In genomic region chr5:134444941-134445471, GRCh38 we compare ENCODE assay signal across 2 cellular contexts.
TF ChIP-seq lines count a peak whose summit lies in the region.

No MANE protein-coding gene starts in this region.

TF ChIP-seq in IMR-90, 13 proteins besides CTCF, POLR2A, EP300 and RAD21:
- TF ChIP-seq CEBPB (IDR thresholded peaks at IDR 0.05; ENCODE audit: low read depth, low read length) (no peak), MAZ (IDR thresholded peaks at IDR 0.05; ENCODE audit: borderline replicate concordance, low read depth, low read length) (no peak), RCOR1 (IDR thresholded peaks at IDR 0.05; ENCODE audit: insufficient replicate concordance, low read length) (no peak), MAFK (IDR thresholded peaks at IDR 0.05; ENCODE audit: low read depth, low read length) (no peak), ELK1 (IDR thresholded peaks at IDR 0.05; ENCODE audit: borderline replicate concordance, low read depth, low read length) (no peak), FOS (IDR thresholded peaks at IDR 0.05; ENCODE audit: low read depth, low read length) (no peak), MXI1 (IDR thresholded peaks at IDR 0.05; ENCODE audit: borderline replicate concordance, low read depth, low read length) (no peak)

TF ChIP-seq in H1, 55 proteins besides CTCF, POLR2A, EP300 and RAD21:
- TF ChIP-seq SRF (IDR thresholded peaks at IDR 0.05; ENCODE audit: low read depth, low read length): no peak
- TF ChIP-seq KDM1A (IDR thresholded peaks at IDR 0.05; ENCODE audit: borderline replicate concordance, low read length): peak; percentile 87; the same call in 1 of the 2 replicates
- peak; percentile 31; the same call in 1 of the 2 replicates for TF ChIP-seq MAX (IDR thresholded peaks at IDR 0.05)
TF ChIP-seq in H1: peak in this region for 2.
